16 cellular contexts compared by ENCODE assay signal in the genomic region with DNA sequence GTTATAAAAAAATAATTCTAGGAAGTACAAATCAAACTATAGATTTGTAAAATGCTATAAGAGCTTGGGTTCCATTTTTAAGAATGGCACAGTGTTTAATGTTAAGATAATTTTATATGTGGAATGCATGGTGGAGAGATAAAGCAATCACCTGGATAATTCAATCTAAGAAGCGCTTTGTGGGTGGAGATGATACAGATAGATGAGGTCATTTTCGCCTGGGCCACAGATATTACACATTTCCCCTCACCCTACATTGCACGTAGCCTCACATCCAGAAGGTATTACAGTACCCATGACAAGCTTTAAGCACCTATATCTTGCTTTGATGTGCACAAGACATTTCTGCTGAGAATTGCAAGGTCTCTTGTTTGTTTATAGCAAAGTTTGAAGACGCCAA.
A peak's percentile ranks its signal among the peaks of the same experiment; 100 is the strongest.
DNase-seq lines count a peak whose midpoint lies in the region; ATAC-seq and TF ChIP-seq lines count a peak whose summit lies in the region.
"Had no signal": no experiment of that assay in that cellular context is flagged by ENCODE, and none has a peak within 500 bp of the region (broad histone marks: within the 10 kb centered on the region; RNA-seq: fewer than 3 reads in every experiment).

No MANE protein-coding gene starts in this region.

- no peaks in the 10 kb centered on the region for H3K79me2 ChIP-seq in smooth muscle cell (ENCODE audit: low read depth)

- CTCF ChIA-PET in activated CD8-positive, alpha-beta T cell treated with anti-CD3 and anti-CD28 coated beads for 36 hours (lab: Charles Lee): no interaction called here
- CTCF ChIA-PET in activated CD8-positive, alpha-beta T cell treated with anti-CD3 and anti-CD28 coated beads, Interleukin-2, amount 10 ng/mL, durations not matched to agents 7 days and 5 days (lab: Charles Lee): interaction anchor here (2.6 kb wide), 1 partner anchor 161 kb away, joined by 13 read pairs; no protein-coding TSS in a partner anchor

- H3K27me3 Mint-ChIP-seq in activated CD8-positive, alpha-beta T cell treated with anti-CD3 and anti-CD28 coated beads for 36 hours: no peaks in the 10 kb centered on the region
- peaks cover 8% of the 10 kb centered on the region for H3K27me3 Mint-ChIP-seq in activated CD8-positive, alpha-beta T cell treated with anti-CD3 and anti-CD28 coated beads, Interleukin-2, amount 10 ng/mL, durations not matched to agents 7 days and 5 days (ENCODE audit: low read depth)
- no peaks in the 10 kb centered on the region for H3K27me3 Mint-ChIP-seq in mesothelial cell of epicardium (ENCODE audit: low read depth)
- H3K27me3 Mint-ChIP-seq in stimulated activated memory B cell treated with anti-CD40 and anti-IgM and Interleukin-4, amounts not matched to agents 10 μg/mL and 1 μg/mL and 100 μg/mL, for 72 hours: peaks cover 10% of the 10 kb centered on the region
- H3K27me3 Mint-ChIP-seq: CD4-positive, alpha-beta memory T cell had no signal

- TF ChIP-seq CTCF in activated CD8-positive, alpha-beta T cell treated with anti-CD3 and anti-CD28 coated beads for 36 hours (IDR thresholded peaks at IDR 0.05): no peak
- TF ChIP-seq CTCF in mesothelial cell of epicardium (IDR thresholded peaks at IDR 0.05; ENCODE audit: unreplicated experiment) (no peak), smooth muscle cell (IDR thresholded peaks at IDR 0.05; ENCODE audit: borderline replicate concordance, insufficient read depth, poor library complexity, severe bottlenecking) (no peak)

- peaks cover 10% of the 10 kb centered on the region for H3K4me1 Mint-ChIP-seq in activated CD8-positive, alpha-beta T cell treated with anti-CD3 and anti-CD28 coated beads for 36 hours (ENCODE audit: low read depth)
- H3K4me1 Mint-ChIP-seq in activated CD8-positive, alpha-beta T cell treated with anti-CD3 and anti-CD28 coated beads, Interleukin-2, amount 10 ng/mL, durations not matched to agents 7 days and 5 days (ENCODE audit: low read depth): peaks cover 20% of the 10 kb centered on the region
- H3K4me1 Mint-ChIP-seq in mesothelial cell of epicardium: peaks cover 65% of the 10 kb centered on the region
- H3K4me1 Mint-ChIP-seq in stimulated activated effector memory CD8-positive, alpha-beta T cell treated with anti-CD3 and anti-CD28 coated beads, Interleukin-12 subunit alpha, Interleukin-12 subunit beta, amount 100 ng/mL, for 72 hours: no peaks in the 10 kb centered on the region
- no peaks in the 10 kb centered on the region for H3K4me1 Mint-ChIP-seq in stimulated activated memory B cell treated with anti-CD40 and anti-IgM and Interleukin-4, amounts not matched to agents 10 μg/mL and 1 μg/mL and 100 μg/mL, for 72 hours
- H3K4me1 Mint-ChIP-seq: CD14-positive monocyte had no signal

- POLR2A ChIA-PET in activated CD8-positive, alpha-beta T cell treated with anti-CD3 and anti-CD28 coated beads for 36 hours (lab: Charles Lee): interaction anchor here (1.0 to 1.6 kb wide), 2 partner anchors 15 to 18 kb away, joined by 3 read pairs; no protein-coding TSS in a partner anchor
- POLR2A ChIA-PET in activated CD8-positive, alpha-beta T cell treated with anti-CD3 and anti-CD28 coated beads, Interleukin-2, amount 10 ng/mL, durations not matched to agents 7 days and 5 days (lab: Charles Lee): no interaction called here

- peaks cover 3% of the 10 kb centered on the region for H3K4me1 ChIP-seq in smooth muscle cell (ENCODE audit: low read depth)
- H3K4me1 ChIP-seq: BLaER1 had no signal

- peak; percentile 51 for ATAC-seq in activated CD8-positive, alpha-beta T cell treated with anti-CD3 and anti-CD28 coated beads for 36 hours
- ATAC-seq in activated CD8-positive, alpha-beta T cell treated with anti-CD3 and anti-CD28 coated beads, Interleukin-2, amount 10 ng/mL, durations not matched to agents 7 days and 5 days: no peak
- ATAC-seq in stimulated activated effector memory CD8-positive, alpha-beta T cell treated with anti-CD3 and anti-CD28 coated beads, Interleukin-12 subunit alpha, Interleukin-12 subunit beta, amount 100 ng/mL, for 72 hours: peak; percentile 70
- no peak for ATAC-seq in GM21786 (IDR thresholded peaks at IDR 0.05; ENCODE audit: unreplicated experiment)
- no peak for ATAC-seq in stimulated activated memory B cell treated with anti-CD40 and anti-IgM and Interleukin-4, amounts not matched to agents 10 μg/mL and 1 μg/mL and 100 μg/mL, for 72 hours

- no peak overlapping the region for H3K4me3 Mint-ChIP-seq in activated CD8-positive, alpha-beta T cell treated with anti-CD3 and anti-CD28 coated beads for 36 hours
- H3K4me3 Mint-ChIP-seq in activated CD8-positive, alpha-beta T cell treated with anti-CD3 and anti-CD28 coated beads, Interleukin-2, amount 10 ng/mL, durations not matched to agents 7 days and 5 days: no peak overlapping the region
- H3K4me3 Mint-ChIP-seq in mesothelial cell of epicardium: no peak overlapping the region
- H3K4me3 Mint-ChIP-seq in stimulated activated effector memory CD8-positive, alpha-beta T cell treated with anti-CD3 and anti-CD28 coated beads, Interleukin-12 subunit alpha, Interleukin-12 subunit beta, amount 100 ng/mL, for 72 hours: no peak overlapping the region
- H3K4me3 Mint-ChIP-seq in stimulated activated memory B cell treated with anti-CD40 and anti-IgM and Interleukin-4, amounts not matched to agents 10 μg/mL and 1 μg/mL and 100 μg/mL, for 72 hours: no peak overlapping the region
- H3K4me3 Mint-ChIP-seq: CD14-positive monocyte; CD4-positive, alpha-beta memory T cell; H9 had no signal

- intact Hi-C loops in activated CD8-positive, alpha-beta T cell treated with anti-CD3 and anti-CD28 coated beads for 36 hours (cut with micrococcal nuclease): no loop called here

- no peak for DNase-seq in activated CD8-positive, alpha-beta T cell treated with anti-CD3 and anti-CD28 coated beads for 36 hours
- DNase-seq in activated CD8-positive, alpha-beta T cell treated with anti-CD3 and anti-CD28 coated beads, Interleukin-2, amount 10 ng/mL, durations not matched to agents 7 days and 5 days: no peak
- peak; percentile 58 for DNase-seq in SK-N-DZ (ENCODE audit: low spot score)
- no peak for DNase-seq in mesothelial cell of epicardium (ENCODE audit: low spot score in 2 of 2, unreplicated experiment in 2 of 2)
- DNase-seq in stimulated activated effector memory CD8-positive, alpha-beta T cell treated with anti-CD3 and anti-CD28 coated beads, Interleukin-12 subunit alpha, Interleukin-12 subunit beta, amount 100 ng/mL, for 72 hours (ENCODE audit: low spot score in 2 of 2): no peak
- no peak for DNase-seq in smooth muscle cell (lab: John Stamatoyannopoulos, UW; ENCODE audit: unreplicated experiment)
- DNase-seq: 8988T; Calu3; CD4-positive, alpha-beta memory T cell; DMS79 treated with DMSO at 0.1 percent for 48 hours; GF-D8; H9 had no signal

- WGBS in smooth muscle cell (ENCODE audit: low lambda C conversion rate): 90% methylated on average over 4 of the region's 4 CpGs

- H3K9ac ChIP-seq in smooth muscle cell (ENCODE audit: low read depth): no peak overlapping the region
- H3K9ac ChIP-seq: BLaER1 had no signal

- no peaks in the 10 kb centered on the region for H3K36me3 ChIP-seq in smooth muscle cell (ENCODE audit: low read depth)
- H3K36me3 ChIP-seq: BLaER1 had no signal

- no peak overlapping the region for H3K4me2 ChIP-seq in smooth muscle cell
- H3K4me2 ChIP-seq: BLaER1 had no signal

- no peaks in the 10 kb centered on the region for H3K27me3 ChIP-seq in smooth muscle cell (ENCODE audit: low read depth)
- H3K27me3 ChIP-seq: BLaER1 had no signal

- H3K27ac ChIP-seq in smooth muscle cell (ENCODE audit: low read depth): no peak overlapping the region
- H3K27ac ChIP-seq: BLaER1 had no signal

- no peaks in the 10 kb centered on the region for H3K9me3 Mint-ChIP-seq in activated CD8-positive, alpha-beta T cell treated with anti-CD3 and anti-CD28 coated beads for 36 hours
- no peaks in the 10 kb centered on the region for H3K9me3 Mint-ChIP-seq in activated CD8-positive, alpha-beta T cell treated with anti-CD3 and anti-CD28 coated beads, Interleukin-2, amount 10 ng/mL, durations not matched to agents 7 days and 5 days (ENCODE audit: insufficient read depth)
- no peaks in the 10 kb centered on the region for H3K9me3 Mint-ChIP-seq in mesothelial cell of epicardium
- no peaks in the 10 kb centered on the region for H3K9me3 Mint-ChIP-seq in stimulated activated effector memory CD8-positive, alpha-beta T cell treated with anti-CD3 and anti-CD28 coated beads, Interleukin-12 subunit alpha, Interleukin-12 subunit beta, amount 100 ng/mL, for 72 hours
- no peaks in the 10 kb centered on the region for H3K9me3 Mint-ChIP-seq in stimulated activated memory B cell treated with anti-CD40 and anti-IgM and Interleukin-4, amounts not matched to agents 10 μg/mL and 1 μg/mL and 100 μg/mL, for 72 hours
- H3K9me3 Mint-ChIP-seq: CD14-positive monocyte; CD4-positive, alpha-beta memory T cell; H9 had no signal

- no peaks in the 10 kb centered on the region for H3K9me3 ChIP-seq in smooth muscle cell (replicated peaks; ENCODE audit: low read depth)
- H3K9me3 ChIP-seq: BLaER1 had no signal

- no peak overlapping the region for H3K27ac Mint-ChIP-seq in activated CD8-positive, alpha-beta T cell treated with anti-CD3 and anti-CD28 coated beads for 36 hours
- H3K27ac Mint-ChIP-seq in activated CD8-positive, alpha-beta T cell treated with anti-CD3 and anti-CD28 coated beads, Interleukin-2, amount 10 ng/mL, durations not matched to agents 7 days and 5 days: no peak overlapping the region
- peak overlapping the region; percentile 82 for H3K27ac Mint-ChIP-seq in mesothelial cell of epicardium
- no peak overlapping the region for H3K27ac Mint-ChIP-seq in stimulated activated effector memory CD8-positive, alpha-beta T cell treated with anti-CD3 and anti-CD28 coated beads, Interleukin-12 subunit alpha, Interleukin-12 subunit beta, amount 100 ng/mL, for 72 hours
- H3K27ac Mint-ChIP-seq in stimulated activated memory B cell treated with anti-CD40 and anti-IgM and Interleukin-4, amounts not matched to agents 10 μg/mL and 1 μg/mL and 100 μg/mL, for 72 hours: no peak overlapping the region
- H3K27ac Mint-ChIP-seq: CD14-positive monocyte; CD4-positive, alpha-beta memory T cell; H9 had no signal

- H3K36me3 Mint-ChIP-seq in activated CD8-positive, alpha-beta T cell treated with anti-CD3 and anti-CD28 coated beads for 36 hours (ENCODE audit: low read depth): no peaks in the 10 kb centered on the region
- no peaks in the 10 kb centered on the region for H3K36me3 Mint-ChIP-seq in activated CD8-positive, alpha-beta T cell treated with anti-CD3 and anti-CD28 coated beads, Interleukin-2, amount 10 ng/mL, durations not matched to agents 7 days and 5 days (ENCODE audit: low read depth)
- H3K36me3 Mint-ChIP-seq in mesothelial cell of epicardium: peaks cover 2% of the 10 kb centered on the region
- H3K36me3 Mint-ChIP-seq in stimulated activated effector memory CD8-positive, alpha-beta T cell treated with anti-CD3 and anti-CD28 coated beads, Interleukin-12 subunit alpha, Interleukin-12 subunit beta, amount 100 ng/mL, for 72 hours: peaks cover 5% of the 10 kb centered on the region
- H3K36me3 Mint-ChIP-seq in stimulated activated memory B cell treated with anti-CD40 and anti-IgM and Interleukin-4, amounts not matched to agents 10 μg/mL and 1 μg/mL and 100 μg/mL, for 72 hours: no peaks in the 10 kb centered on the region
- H3K36me3 Mint-ChIP-seq: CD14-positive monocyte; CD4-positive, alpha-beta memory T cell had no signal

- no peak overlapping the region for H3K4me3 ChIP-seq in smooth muscle cell
- H3K4me3 ChIP-seq: BLaER1 had no signal

- H4K20me1 ChIP-seq in smooth muscle cell (ENCODE audit: low read depth): no peaks in the 10 kb centered on the region
- H4K20me1 ChIP-seq: BLaER1 had no signal

- H2AFZ ChIP-seq in smooth muscle cell (ENCODE audit: low read depth): no peak overlapping the region

- H3F3A ChIP-seq in smooth muscle cell (ENCODE audit: low read depth): no peaks in the 10 kb centered on the region

Comparison
In these comparisons a context has a peak if more than half of its experiments do, and no peak if none do; other contexts are left out.
1. ATAC-seq: peak in activated CD8-positive, alpha-beta T cell treated with anti-CD3 and anti-CD28 coated beads for 36 hours (single experiment) and stimulated activated effector memory CD8-positive, alpha-beta T cell treated with anti-CD3 and anti-CD28 coated beads, Interleukin-12 subunit alpha, Interleukin-12 subunit beta, amount 100 ng/mL, for 72 hours (single experiment); none in activated CD8-positive, alpha-beta T cell treated with anti-CD3 and anti-CD28 coated beads, Interleukin-2, amount 10 ng/mL, durations not matched to agents 7 days and 5 days (single experiment), GM21786 (single experiment) and stimulated activated memory B cell treated with anti-CD40 and anti-IgM and Interleukin-4, amounts not matched to agents 10 μg/mL and 1 μg/mL and 100 μg/mL, for 72 hours (single experiment).